24 cellular contexts compared by ENCODE assay signal in the genomic region with DNA sequence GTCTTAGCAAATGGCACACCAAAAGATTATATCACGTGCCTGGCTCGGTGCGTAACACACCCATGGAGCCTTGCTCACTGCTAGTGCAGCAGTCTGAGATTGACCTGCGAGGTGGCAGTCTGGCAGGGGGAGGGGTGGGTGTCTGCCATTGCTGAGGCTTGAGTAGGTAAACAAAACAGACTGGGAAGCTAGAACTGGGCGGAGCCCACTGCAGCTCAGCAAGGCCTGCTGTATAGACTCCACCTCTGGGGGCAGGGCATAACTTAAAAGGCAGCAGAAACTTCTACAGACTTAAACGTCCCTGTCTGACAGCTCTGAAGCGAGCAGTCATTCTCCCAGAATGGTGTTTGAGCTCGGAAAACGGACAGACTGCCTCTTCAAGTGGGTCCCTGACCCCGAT. TPM values are rescaled to one million over a fixed set of nuclear protein-coding genes. Genes with fewer than 3 reads are reported as not detected.
DNase-seq lines count a peak whose midpoint lies in the region; ATAC-seq and FAIRE-seq lines count a peak whose summit lies in the region.
"Had no signal": no experiment of that assay in that cellular context is flagged by ENCODE, and none has a peak within 500 bp of the region (broad histone marks: within the 10 kb centered on the region; RNA-seq: fewer than 3 reads in every experiment).

No MANE protein-coding gene starts in this region.

- FAIRE-seq in frontal cortex (lab: Jason Lieb, UNC) = no peak

- H3K4me1 Mint-ChIP-seq in stimulated activated naive CD8-positive, alpha-beta T cell treated with anti-CD3 and anti-CD28 coated beads, Interleukin-15, amount 100 ng/mL, for 72 hours = no peaks in the 10 kb centered on the region
- H3K4me1 Mint-ChIP-seq: activated naive CD4-positive, alpha-beta T cell treated with anti-CD3 and anti-CD28 coated beads, Interleukin-2, amount 50 U/mL, for 24 hours; CD4-positive, CD25-positive, alpha-beta regulatory T cell had no signal

- H3K9ac ChIP-seq in ES-I3 (ENCODE audit: low read depth, low read length) = peak overlapping the region; percentile 22; the same call in 1 of the 2 replicates

- no peaks in the 10 kb centered on the region for H3K36me3 ChIP-seq in ES-I3 (ENCODE audit: insufficient read depth, low read length)
- H3K36me3 ChIP-seq: cardiac muscle cell, upper lobe of left lung had no signal

- no peaks in the 10 kb centered on the region for H3K4me1 ChIP-seq in ES-I3 (ENCODE audit: insufficient read depth, low read length)
- H3K4me1 ChIP-seq: upper lobe of left lung had no signal

- peak; percentile 10 for DNase-seq in Caki2 (ENCODE audit: low read depth)
- DNase-seq in RPMI8226 = peak; percentile 17
- peak; percentile 36 for DNase-seq in iPS DF 4.7 (ENCODE audit: extremely low read depth, low spot score)
- no peak for DNase-seq in frontal cortex (ENCODE audit: low spot score in 2 of 2)
- DNase-seq in stimulated activated naive CD8-positive, alpha-beta T cell treated with anti-CD3 and anti-CD28 coated beads, Interleukin-15, amount 100 ng/mL, for 72 hours = no peak
- no peak for DNase-seq in HCEC 1CT
- no peak for DNase-seq in DMS79 treated with DMSO at 0.1 percent for 48 hours (lab: John Stamatoyannopoulos, UW)
- DNase-seq: anterior cingulate cortex; CD4-positive, CD25-positive, alpha-beta regulatory T cell; DMS 273 treated with DMSO at 0.1 percent for 48 hours; left colon; mesenchymal stem cell; NCI-H1105; NCI-H524; stimulated activated CD4-positive, alpha-beta T cell treated with anti-CD3 and anti-CD28 coated beads, Interleukin-1b, Interleukin-23, amount 100 ng/mL, for 48 hours; T-helper 9 cell; upper lobe of left lung had no signal

- ATAC-seq in stimulated activated naive CD8-positive, alpha-beta T cell treated with anti-CD3 and anti-CD28 coated beads, Interleukin-15, amount 100 ng/mL, for 72 hours = no peak
- ATAC-seq: left colon had no signal

- in situ Hi-C loops in Caki2 (cut with HindIII; ENCODE audit: low pct_unique_long_range_greater_than_20kb, low sequenced_read_pairs) = no loop called here

- no peak overlapping the region for H3K4me3 Mint-ChIP-seq in stimulated activated naive CD8-positive, alpha-beta T cell treated with anti-CD3 and anti-CD28 coated beads, Interleukin-15, amount 100 ng/mL, for 72 hours
- H3K4me3 Mint-ChIP-seq: activated naive CD4-positive, alpha-beta T cell treated with anti-CD3 and anti-CD28 coated beads, Interleukin-2, amount 50 U/mL, for 24 hours; CD4-positive, CD25-positive, alpha-beta regulatory T cell had no signal

- no peak overlapping the region for H3K27ac Mint-ChIP-seq in stimulated activated naive CD8-positive, alpha-beta T cell treated with anti-CD3 and anti-CD28 coated beads, Interleukin-15, amount 100 ng/mL, for 72 hours
- H3K27ac Mint-ChIP-seq: activated naive CD4-positive, alpha-beta T cell treated with anti-CD3 and anti-CD28 coated beads, Interleukin-2, amount 50 U/mL, for 24 hours; CD4-positive, CD25-positive, alpha-beta regulatory T cell had no signal

- no peaks in the 10 kb centered on the region for H3K27me3 Mint-ChIP-seq in stimulated activated naive CD8-positive, alpha-beta T cell treated with anti-CD3 and anti-CD28 coated beads, Interleukin-15, amount 100 ng/mL, for 72 hours
- H3K27me3 Mint-ChIP-seq: activated naive CD4-positive, alpha-beta T cell treated with anti-CD3 and anti-CD28 coated beads, Interleukin-2, amount 50 U/mL, for 24 hours; CD4-positive, CD25-positive, alpha-beta regulatory T cell had no signal

- peaks cover 7% of the 10 kb centered on the region in 2 donors for H3K9me3 Mint-ChIP-seq in stimulated activated naive CD8-positive, alpha-beta T cell treated with anti-CD3 and anti-CD28 coated beads, Interleukin-15, amount 100 ng/mL, for 72 hours

- no peaks in the 10 kb centered on the region for H3K9me3 ChIP-seq in ES-I3 (ENCODE audit: control insufficient read depth, insufficient read depth, low read length)
- H3K9me3 ChIP-seq: upper lobe of left lung had no signal

RNA-seq across cellular contexts. Expression of gene FSHR, which starts 55.9 kb away (rescaled TPM):
- total RNA-seq in Caki2 (2014; rRNA removed; shearing (Covaris generic); ENCODE audit: low replicate concordance) = not detected in 2 replicates
- total RNA-seq in frontal cortex = not detected
- total RNA-seq: CD4-positive, CD25-positive, alpha-beta regulatory T cell; fibroblast of lung; glomerular endothelial cell; left colon; OCI-LY7; subcutaneous adipose tissue; upper lobe of left lung had no signal

Comparison
In these comparisons a context has a peak if more than half of its experiments do, and no peak if none do; other contexts are left out.
1. DNase-seq: peak in Caki2 (single experiment), RPMI8226 (single experiment) and iPS DF 4.7 (single experiment); none in frontal cortex (0 of 2), stimulated activated naive CD8-positive, alpha-beta T cell treated with anti-CD3 and anti-CD28 coated beads, Interleukin-15, amount 100 ng/mL, for 72 hours (0 of 2), HCEC 1CT (single experiment) and DMS79 treated with DMSO at 0.1 percent for 48 hours (single experiment).